22 cellular contexts compared by ENCODE assay signal in genomic region chr15:28821434-28821833, GRCh38. TPM values are rescaled to one million over a fixed set of nuclear protein-coding genes. Genes with fewer than 3 reads are reported as not detected.
"Had no signal": no experiment of that assay in that cellular context is flagged by ENCODE, and none has a peak within 500 bp of the region (broad histone marks: within the 10 kb centered on the region; RNA-seq: fewer than 3 reads in every experiment).

No MANE protein-coding gene starts in this region.

RNA-seq across cellular contexts. Expression of gene GOLGA6L7, which starts 27.0 kb away (rescaled TPM):
- total RNA-seq: activated B cell treated with CpG ODN at 0.5 μM for 24 hours; activated CD4-positive, alpha-beta memory T cell treated with anti-CD3 and anti-CD28 coated beads for 36 hours; activated CD4-positive, alpha-beta T cell treated with anti-CD3 and anti-CD28 coated beads, Interleukin-2, amount 10 ng/mL, durations not matched to agents 24 days and 14 days; activated CD8-positive, alpha-beta memory T cell treated with anti-CD3 and anti-CD28 coated beads for 36 hours; activated CD8-positive, alpha-beta T cell treated with anti-CD3 and anti-CD28 coated beads for 36 hours; activated naive CD4-positive, alpha-beta T cell treated with anti-CD3 and anti-CD28 coated beads for 36 hours; activated naive CD4-positive, alpha-beta T cell treated with anti-CD3 and anti-CD28 coated beads, Interleukin-2, amount 50 U/mL, for 72 hours; activated naive CD8-positive, alpha-beta T cell treated with anti-CD3 and anti-CD28 coated beads for 36 hours; activated T-cell treated with anti-CD3 and anti-CD28 coated beads, Interleukin-2, amount 50 U/mL, for 4 hours; activated T-cell treated with anti-CD3 and anti-CD28 coated beads, Interleukin-2, amount 50 U/mL, for 72 hours; activated T-helper 1 cell treated with anti-CD3 and anti-CD28 coated beads, Interleukin-12 subunit alpha, Interleukin-12 subunit beta, Interleukin-2, Interleukin-4 antibody, amounts not matched to agents 30 ng/mL and 10 ng/mL and 1 ng/mL, durations not matched to agents 14 hours and 24 hours and 36 hours; activated T-helper 17 cell treated with anti-CD3 and anti-CD28 coated beads, Interleukin-2, amount 50 U/mL, for 72 hours; adrenal gland; aorta; astrocyte; body of pancreas; breast epithelium; cardiac septum; cerebellum; T-helper 1 cell treated with Interleukin-12 subunit alpha and Interleukin-12 subunit beta and Interleukin-4 antibody, amounts not matched to agents 30 ng/mL and 1 ng/mL, for 36 hours; T-helper 17 cell; T-helper 2 cell treated with Interferon-gamma antibody and Interleukin-4, amounts not matched to agents 100 ng/mL and 5 ng/mL, for 36 hours had no signal
- polyA plus RNA-seq: adrenal gland, aorta had no signal
